ENCODE assay signal across 2 cellular contexts in the genomic region with DNA sequence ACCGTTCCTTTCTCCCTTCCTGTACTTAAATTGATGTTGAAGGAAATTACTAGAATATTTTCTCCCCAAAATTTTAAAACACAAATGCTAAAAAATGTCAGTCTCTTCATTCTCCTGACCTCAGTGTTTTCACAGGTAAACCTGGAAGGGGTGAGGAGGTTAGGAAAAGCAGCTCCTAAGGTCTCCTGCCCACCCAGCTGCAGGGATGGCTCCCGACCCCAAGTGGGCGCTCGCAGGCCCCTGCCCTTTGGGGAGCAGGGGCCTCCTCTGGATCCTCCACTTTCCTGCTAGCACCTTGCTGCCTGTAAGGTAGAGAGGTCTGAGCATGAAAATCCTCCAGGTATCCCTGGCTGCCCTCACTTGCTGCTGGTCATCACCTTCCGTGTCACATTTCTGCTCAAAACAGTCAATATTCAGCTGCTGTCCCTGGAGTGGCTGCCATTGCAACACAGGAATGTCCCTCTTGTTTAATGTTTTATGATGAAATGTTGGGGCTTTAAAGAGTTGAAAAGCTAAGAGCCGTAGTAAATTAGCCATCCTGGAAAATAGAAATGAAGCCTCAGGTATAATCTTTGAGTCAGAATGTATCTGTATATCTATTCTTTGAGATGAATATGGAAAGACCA.
TF ChIP-seq lines count a peak whose summit lies in the region.

No MANE protein-coding gene starts in this region.

TF ChIP-seq in GM23338, 12 proteins besides CTCF, POLR2A, EP300 and RAD21 (continued from another document):
- TF ChIP-seq, protein P1, sequence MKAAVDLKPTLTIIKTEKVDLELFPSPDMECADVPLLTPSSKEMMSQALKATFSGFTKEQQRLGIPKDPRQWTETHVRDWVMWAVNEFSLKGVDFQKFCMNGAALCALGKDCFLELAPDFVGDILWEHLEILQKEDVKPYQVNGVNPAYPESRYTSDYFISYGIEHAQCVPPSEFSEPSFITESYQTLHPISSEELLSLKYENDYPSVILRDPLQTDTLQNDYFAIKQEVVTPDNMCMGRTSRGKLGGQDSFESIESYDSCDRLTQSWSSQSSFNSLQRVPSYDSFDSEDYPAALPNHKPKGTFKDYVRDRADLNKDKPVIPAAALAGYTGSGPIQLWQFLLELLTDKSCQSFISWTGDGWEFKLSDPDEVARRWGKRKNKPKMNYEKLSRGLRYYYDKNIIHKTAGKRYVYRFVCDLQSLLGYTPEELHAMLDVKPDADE (IDR thresholded peaks at IDR 0.05): no peak
- TF ChIP-seq EZH2phosphoT487 (IDR thresholded peaks at IDR 0.05; ENCODE audit: unreplicated experiment): no peak
- no peak for TF ChIP-seq JUNB (IDR thresholded peaks at IDR 0.05; ENCODE audit: unreplicated experiment)
TF ChIP-seq in GM23338: peak in this region for 0.

TF ChIP-seq in HepG2, 621 proteins besides CTCF, POLR2A, EP300 and RAD21 (continued from another document):
- TF ChIP-seq, protein P2, sequence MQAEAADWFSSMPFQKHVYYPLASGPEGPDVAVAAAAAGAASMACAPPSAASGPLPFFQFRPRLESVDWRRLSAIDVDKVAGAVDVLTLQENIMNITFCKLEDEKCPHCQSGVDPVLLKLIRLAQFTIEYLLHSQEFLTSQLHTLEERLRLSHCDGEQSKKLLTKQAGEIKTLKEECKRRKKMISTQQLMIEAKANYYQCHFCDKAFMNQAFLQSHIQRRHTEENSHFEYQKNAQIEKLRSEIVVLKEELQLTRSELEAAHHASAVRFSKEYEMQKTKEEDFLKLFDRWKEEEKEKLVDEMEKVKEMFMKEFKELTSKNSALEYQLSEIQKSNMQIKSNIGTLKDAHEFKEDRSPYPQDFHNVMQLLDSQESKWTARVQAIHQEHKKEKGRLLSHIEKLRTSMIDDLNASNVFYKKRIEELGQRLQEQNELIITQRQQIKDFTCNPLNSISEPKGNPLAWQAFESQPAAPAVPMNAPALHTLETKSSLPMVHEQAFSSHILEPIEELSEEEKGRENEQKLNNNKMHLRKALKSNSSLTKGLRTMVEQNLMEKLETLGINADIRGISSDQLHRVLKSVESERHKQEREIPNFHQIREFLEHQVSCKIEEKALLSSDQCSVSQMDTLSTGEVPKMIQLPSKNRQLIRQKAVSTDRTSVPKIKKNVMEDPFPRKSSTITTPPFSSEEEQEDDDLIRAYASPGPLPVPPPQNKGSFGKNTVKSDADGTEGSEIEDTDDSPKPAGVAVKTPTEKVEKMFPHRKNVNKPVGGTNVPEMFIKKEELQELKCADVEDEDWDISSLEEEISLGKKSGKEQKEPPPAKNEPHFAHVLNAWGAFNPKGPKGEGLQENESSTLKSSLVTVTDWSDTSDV (CRISPR knock-in tag; IDR thresholded peaks at IDR 0.05): no peak
- TF ChIP-seq, protein P3, sequence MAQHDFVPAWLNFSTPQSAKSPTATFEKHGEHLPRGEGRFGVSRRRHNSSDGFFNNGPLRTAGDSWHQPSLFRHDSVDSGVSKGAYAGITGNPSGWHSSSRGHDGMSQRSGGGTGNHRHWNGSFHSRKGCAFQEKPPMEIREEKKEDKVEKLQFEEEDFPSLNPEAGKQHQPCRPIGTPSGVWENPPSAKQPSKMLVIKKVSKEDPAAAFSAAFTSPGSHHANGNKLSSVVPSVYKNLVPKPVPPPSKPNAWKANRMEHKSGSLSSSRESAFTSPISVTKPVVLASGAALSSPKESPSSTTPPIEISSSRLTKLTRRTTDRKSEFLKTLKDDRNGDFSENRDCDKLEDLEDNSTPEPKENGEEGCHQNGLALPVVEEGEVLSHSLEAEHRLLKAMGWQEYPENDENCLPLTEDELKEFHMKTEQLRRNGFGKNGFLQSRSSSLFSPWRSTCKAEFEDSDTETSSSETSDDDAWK (CRISPR knock-in tag; IDR thresholded peaks at IDR 0.05): no peak
- no peak for TF ChIP-seq THAP11 (CRISPR knock-in tag; IDR thresholded peaks at IDR 0.05)
- 0 out of 2 replicates have a peak, but pooled peaks have one; percentile 18 for TF ChIP-seq FOSL2 (CRISPR knock-in tag; IDR thresholded peaks at IDR 0.05)
- 0 out of 2 replicates have a peak, but pooled peaks have one; percentile 38 for TF ChIP-seq GATAD2A (CRISPR knock-in tag; IDR thresholded peaks at IDR 0.05)
- TF ChIP-seq SRSF4 (IDR thresholded peaks at IDR 0.05; ENCODE audit: low read depth, low read length, poor library complexity, severe bottlenecking): no peak
- no peak for TF ChIP-seq NFE2 (CRISPR knock-in tag; IDR thresholded peaks at IDR 0.05)
- no peak for TF ChIP-seq ZEB1 (IDR thresholded peaks at IDR 0.05; ENCODE audit: insufficient replicate concordance, low read depth)
- TF ChIP-seq ZNF10 (CRISPR knock-in tag; IDR thresholded peaks at IDR 0.05; ENCODE audit: borderline replicate concordance, low read depth): no peak
- TF ChIP-seq, protein P4, sequence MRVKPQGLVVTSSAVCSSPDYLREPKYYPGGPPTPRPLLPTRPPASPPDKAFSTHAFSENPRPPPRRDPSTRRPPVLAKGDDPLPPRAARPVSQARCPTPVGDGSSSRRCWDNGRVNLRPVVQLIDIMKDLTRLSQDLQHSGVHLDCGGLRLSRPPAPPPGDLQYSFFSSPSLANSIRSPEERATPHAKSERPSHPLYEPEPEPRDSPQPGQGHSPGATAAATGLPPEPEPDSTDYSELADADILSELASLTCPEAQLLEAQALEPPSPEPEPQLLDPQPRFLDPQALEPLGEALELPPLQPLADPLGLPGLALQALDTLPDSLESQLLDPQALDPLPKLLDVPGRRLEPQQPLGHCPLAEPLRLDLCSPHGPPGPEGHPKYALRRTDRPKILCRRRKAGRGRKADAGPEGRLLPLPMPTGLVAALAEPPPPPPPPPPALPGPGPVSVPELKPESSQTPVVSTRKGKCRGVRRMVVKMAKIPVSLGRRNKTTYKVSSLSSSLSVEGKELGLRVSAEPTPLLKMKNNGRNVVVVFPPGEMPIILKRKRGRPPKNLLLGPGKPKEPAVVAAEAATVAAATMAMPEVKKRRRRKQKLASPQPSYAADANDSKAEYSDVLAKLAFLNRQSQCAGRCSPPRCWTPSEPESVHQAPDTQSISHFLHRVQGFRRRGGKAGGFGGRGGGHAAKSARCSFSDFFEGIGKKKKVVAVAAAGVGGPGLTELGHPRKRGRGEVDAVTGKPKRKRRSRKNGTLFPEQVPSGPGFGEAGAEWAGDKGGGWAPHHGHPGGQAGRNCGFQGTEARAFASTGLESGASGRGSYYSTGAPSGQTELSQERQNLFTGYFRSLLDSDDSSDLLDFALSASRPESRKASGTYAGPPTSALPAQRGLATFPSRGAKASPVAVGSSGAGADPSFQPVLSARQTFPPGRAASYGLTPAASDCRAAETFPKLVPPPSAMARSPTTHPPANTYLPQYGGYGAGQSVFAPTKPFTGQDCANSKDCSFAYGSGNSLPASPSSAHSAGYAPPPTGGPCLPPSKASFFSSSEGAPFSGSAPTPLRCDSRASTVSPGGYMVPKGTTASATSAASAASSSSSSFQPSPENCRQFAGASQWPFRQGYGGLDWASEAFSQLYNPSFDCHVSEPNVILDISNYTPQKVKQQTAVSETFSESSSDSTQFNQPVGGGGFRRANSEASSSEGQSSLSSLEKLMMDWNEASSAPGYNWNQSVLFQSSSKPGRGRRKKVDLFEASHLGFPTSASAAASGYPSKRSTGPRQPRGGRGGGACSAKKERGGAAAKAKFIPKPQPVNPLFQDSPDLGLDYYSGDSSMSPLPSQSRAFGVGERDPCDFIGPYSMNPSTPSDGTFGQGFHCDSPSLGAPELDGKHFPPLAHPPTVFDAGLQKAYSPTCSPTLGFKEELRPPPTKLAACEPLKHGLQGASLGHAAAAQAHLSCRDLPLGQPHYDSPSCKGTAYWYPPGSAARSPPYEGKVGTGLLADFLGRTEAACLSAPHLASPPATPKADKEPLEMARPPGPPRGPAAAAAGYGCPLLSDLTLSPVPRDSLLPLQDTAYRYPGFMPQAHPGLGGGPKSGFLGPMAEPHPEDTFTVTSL (CRISPR knock-in tag; IDR thresholded peaks at IDR 0.05; ENCODE audit: borderline replicate concordance): no peak
- TF ChIP-seq, protein P5, sequence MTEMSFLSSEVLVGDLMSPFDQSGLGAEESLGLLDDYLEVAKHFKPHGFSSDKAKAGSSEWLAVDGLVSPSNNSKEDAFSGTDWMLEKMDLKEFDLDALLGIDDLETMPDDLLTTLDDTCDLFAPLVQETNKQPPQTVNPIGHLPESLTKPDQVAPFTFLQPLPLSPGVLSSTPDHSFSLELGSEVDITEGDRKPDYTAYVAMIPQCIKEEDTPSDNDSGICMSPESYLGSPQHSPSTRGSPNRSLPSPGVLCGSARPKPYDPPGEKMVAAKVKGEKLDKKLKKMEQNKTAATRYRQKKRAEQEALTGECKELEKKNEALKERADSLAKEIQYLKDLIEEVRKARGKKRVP (CRISPR knock-in tag; IDR thresholded peaks at IDR 0.05): peak in 1 of 2 experiments; percentile 74; a peak in 2 of 4 replicates
- TF ChIP-seq, protein P6, sequence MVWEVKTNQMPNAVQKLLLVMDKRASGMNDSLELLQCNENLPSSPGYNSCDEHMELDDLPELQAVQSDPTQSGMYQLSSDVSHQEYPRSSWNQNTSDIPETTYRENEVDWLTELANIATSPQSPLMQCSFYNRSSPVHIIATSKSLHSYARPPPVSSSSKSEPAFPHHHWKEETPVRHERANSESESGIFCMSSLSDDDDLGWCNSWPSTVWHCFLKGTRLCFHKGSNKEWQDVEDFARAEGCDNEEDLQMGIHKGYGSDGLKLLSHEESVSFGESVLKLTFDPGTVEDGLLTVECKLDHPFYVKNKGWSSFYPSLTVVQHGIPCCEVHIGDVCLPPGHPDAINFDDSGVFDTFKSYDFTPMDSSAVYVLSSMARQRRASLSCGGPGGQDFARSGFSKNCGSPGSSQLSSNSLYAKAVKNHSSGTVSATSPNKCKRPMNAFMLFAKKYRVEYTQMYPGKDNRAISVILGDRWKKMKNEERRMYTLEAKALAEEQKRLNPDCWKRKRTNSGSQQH (CRISPR knock-in tag; IDR thresholded peaks at IDR 0.05; ENCODE audit: low read depth): no peak
- no peak for TF ChIP-seq JUNB (CRISPR knock-in tag; IDR thresholded peaks at IDR 0.05; ENCODE audit: borderline replicate concordance)
- TF ChIP-seq RFXAP (CRISPR knock-in tag; IDR thresholded peaks at IDR 0.05; ENCODE audit: borderline replicate concordance): no peak
- TF ChIP-seq TEAD3 (CRISPR knock-in tag; optimal IDR thresholded peaks at IDR 0.05; ENCODE audit: borderline replicate concordance): peak; percentile 32
- TF ChIP-seq, protein P7, sequence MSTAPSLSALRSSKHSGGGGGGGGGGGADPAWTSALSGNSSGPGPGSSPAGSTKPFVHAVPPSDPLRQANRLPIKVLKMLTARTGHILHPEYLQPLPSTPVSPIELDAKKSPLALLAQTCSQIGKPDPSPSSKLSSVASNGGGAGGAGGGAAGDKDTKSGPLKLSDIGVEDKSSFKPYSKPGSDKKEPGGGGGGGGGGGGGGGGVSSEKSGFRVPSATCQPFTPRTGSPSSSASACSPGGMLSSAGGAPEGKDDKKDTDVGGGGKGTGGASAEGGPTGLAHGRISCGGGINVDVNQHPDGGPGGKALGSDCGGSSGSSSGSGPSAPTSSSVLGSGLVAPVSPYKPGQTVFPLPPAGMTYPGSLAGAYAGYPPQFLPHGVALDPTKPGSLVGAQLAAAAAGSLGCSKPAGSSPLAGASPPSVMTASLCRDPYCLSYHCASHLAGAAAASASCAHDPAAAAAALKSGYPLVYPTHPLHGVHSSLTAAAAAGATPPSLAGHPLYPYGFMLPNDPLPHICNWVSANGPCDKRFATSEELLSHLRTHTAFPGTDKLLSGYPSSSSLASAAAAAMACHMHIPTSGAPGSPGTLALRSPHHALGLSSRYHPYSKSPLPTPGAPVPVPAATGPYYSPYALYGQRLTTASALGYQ (CRISPR knock-in tag; IDR thresholded peaks at IDR 0.05): no peak
- TF ChIP-seq, protein P8, sequence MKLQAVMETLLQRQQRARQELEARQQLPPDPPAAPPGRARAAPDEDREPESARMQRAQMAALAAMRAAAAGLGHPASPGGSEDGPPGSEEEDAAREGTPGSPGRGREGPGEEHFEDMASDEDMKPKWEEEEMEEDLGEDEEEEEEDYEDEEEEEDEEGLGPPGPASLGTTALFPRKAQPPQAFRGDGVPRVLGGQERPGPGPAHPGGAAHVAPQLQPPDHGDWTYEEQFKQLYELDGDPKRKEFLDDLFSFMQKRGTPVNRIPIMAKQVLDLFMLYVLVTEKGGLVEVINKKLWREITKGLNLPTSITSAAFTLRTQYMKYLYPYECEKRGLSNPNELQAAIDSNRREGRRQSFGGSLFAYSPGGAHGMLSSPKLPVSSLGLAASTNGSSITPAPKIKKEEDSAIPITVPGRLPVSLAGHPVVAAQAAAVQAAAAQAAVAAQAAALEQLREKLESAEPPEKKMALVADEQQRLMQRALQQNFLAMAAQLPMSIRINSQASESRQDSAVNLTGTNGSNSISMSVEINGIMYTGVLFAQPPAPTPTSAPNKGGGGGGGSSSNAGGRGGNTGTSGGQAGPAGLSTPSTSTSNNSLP (IDR thresholded peaks at IDR 0.05; ENCODE audit: low read depth, low read length): no peak
- TF ChIP-seq SMC3 (IDR thresholded peaks at IDR 0.05; ENCODE audit: low read length): peak; percentile 25; the same call in 1 of the 2 replicates
- TF ChIP-seq, protein P9, sequence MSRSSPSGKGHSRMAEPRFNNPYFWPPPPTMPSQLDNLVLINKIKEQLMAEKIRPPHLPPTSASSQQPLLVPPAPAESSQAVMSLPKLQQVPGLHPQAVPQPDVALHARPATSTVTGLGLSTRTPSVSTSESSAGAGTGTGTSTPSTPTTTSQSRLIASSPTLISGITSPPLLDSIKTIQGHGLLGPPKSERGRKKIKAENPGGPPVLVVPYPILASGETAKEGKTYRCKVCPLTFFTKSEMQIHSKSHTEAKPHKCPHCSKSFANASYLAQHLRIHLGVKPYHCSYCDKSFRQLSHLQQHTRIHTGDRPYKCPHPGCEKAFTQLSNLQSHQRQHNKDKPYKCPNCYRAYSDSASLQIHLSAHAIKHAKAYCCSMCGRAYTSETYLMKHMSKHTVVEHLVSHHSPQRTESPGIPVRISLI (CRISPR knock-in tag; IDR thresholded peaks at IDR 0.05; ENCODE audit: borderline replicate concordance): no peak
- TF ChIP-seq GPN1 (CRISPR knock-in tag; IDR thresholded peaks at IDR 0.05; ENCODE audit: borderline replicate concordance): no peak
- TF ChIP-seq CEBPB (IDR thresholded peaks at IDR 0.05; ENCODE audit: borderline replicate concordance, low read depth, low read length): peak; percentile 90
- TF ChIP-seq ZSCAN25 (CRISPR knock-in tag; IDR thresholded peaks at IDR 0.05): no peak
TF ChIP-seq in HepG2: peak in this region for 8.
